In the genomic region with DNA sequence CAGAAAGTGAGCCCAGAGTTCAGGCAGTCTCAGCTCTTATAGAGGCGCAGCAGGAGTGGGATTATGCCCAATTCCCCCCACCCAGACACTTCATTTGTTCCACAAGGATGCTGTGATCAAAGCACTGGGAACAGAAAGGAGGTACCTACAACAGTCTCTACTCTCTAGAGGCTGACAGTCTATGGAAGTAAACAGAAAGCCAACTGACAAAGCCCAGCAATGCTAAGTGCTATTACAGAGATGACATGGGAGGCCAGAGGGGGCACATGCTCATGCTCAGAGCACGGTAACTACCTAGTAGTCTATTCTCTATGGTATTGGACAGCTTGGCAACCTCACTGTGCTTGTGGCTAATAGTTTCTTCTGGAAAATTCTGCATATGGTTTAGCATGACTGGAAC, we compare ENCODE assay signal across 20 cellular contexts.
DNase-seq lines count a peak whose midpoint lies in the region; ATAC-seq and TF ChIP-seq lines count a peak whose summit lies in the region.
"Had no signal": no experiment of that assay in that cellular context is flagged by ENCODE, and none has a peak within 500 bp of the region (broad histone marks: within the 10 kb centered on the region; RNA-seq: fewer than 3 reads in every experiment).

No MANE protein-coding gene starts in this region.

- no peaks in the 10 kb centered on the region for H3K4me1 Mint-ChIP-seq in neural progenitor cell

- no peaks in the 10 kb centered on the region for H3K36me3 Mint-ChIP-seq in neural progenitor cell

- no peak for TF ChIP-seq POLR2A in esophagus muscularis mucosa (IDR thresholded peaks at IDR 0.05; ENCODE audit: low read depth)
- no peak for TF ChIP-seq POLR2A in transverse colon (IDR thresholded peaks at IDR 0.05)

- TF ChIP-seq CTCF in VCaP (conservative IDR thresholded peaks at IDR 0.05) (no peak), esophagus muscularis mucosa (IDR thresholded peaks at IDR 0.05) (no peak), neural progenitor cell (IDR thresholded peaks at IDR 0.05) (no peak), transverse colon (IDR thresholded peaks at IDR 0.05) (no peak)

- peaks cover 62 to 92% (median 76%) of the 10 kb centered on the region in 4 donors for H3K4me1 ChIP-seq in esophagus muscularis mucosa
- H3K4me1 ChIP-seq in neural progenitor cell = no peaks in the 10 kb centered on the region
- H3K4me1 ChIP-seq in transverse colon = peaks cover 32 to 51% (median 49%) of the 10 kb centered on the region in 4 donors
- H3K4me1 ChIP-seq: BE2C, HAP-1 had no signal

- no peaks in the 10 kb centered on the region for H3K9me3 Mint-ChIP-seq in neural progenitor cell
- H3K9me3 Mint-ChIP-seq: CD4-positive, alpha-beta T cell had no signal

- WGBS in esophagus muscularis mucosa = 91% methylated on average over 2 of the region's 2 CpGs
- 79 to 100% methylated on average over 1 to 2 of the region's 2 CpGs for WGBS in transverse colon (ENCODE audit: low coverage in 1 of 2), 2 donors

- H3K27ac ChIP-seq in VCaP = peak overlapping the region; percentile 65
- H3K27ac ChIP-seq in esophagus muscularis mucosa (replicated peaks in 1 of 4) = peak overlapping the region; percentile 80 to 85 (median 83)
- no peak overlapping the region for H3K27ac ChIP-seq in neural progenitor cell
- H3K27ac ChIP-seq in transverse colon = peak overlapping the region in 3 of 4 donors; percentile 18 to 79 (median 72)
- H3K27ac ChIP-seq: GM23248 had no signal

- H3K9me3 ChIP-seq in esophagus muscularis mucosa = no peaks in the 10 kb centered on the region
- H3K9me3 ChIP-seq in neural progenitor cell (ENCODE audit: low read depth) = no peaks in the 10 kb centered on the region
- H3K9me3 ChIP-seq in transverse colon = no peaks in the 10 kb centered on the region
- H3K9me3 ChIP-seq: BE2C had no signal

- H3K27me3 Mint-ChIP-seq in neural progenitor cell (ENCODE audit: insufficient read depth, low read depth) = peaks cover 2% of the 10 kb centered on the region

- H3K9ac ChIP-seq in neural progenitor cell = no peak overlapping the region
- H3K9ac ChIP-seq: GM23248 had no signal

- H3K4me3 Mint-ChIP-seq in neural progenitor cell = no peak overlapping the region
- H3K4me3 Mint-ChIP-seq: CD4-positive, alpha-beta T cell had no signal

- no peak overlapping the region for H3K27ac Mint-ChIP-seq in neural progenitor cell
- H3K27ac Mint-ChIP-seq: CD4-positive, alpha-beta T cell had no signal

- no peak overlapping the region for H2AFZ ChIP-seq in neural progenitor cell (replicated peaks)
- H2AFZ ChIP-seq: GM23248 had no signal

- H3K4me3 ChIP-seq in esophagus muscularis mucosa (no peak overlapping the region), neural progenitor cell (no peak overlapping the region), transverse colon (no peak overlapping the region)
- H3K4me3 ChIP-seq: GM23248, HAP-1 had no signal

- no peak for ATAC-seq in HG03342 (IDR thresholded peaks at IDR 0.05; ENCODE audit: unreplicated experiment)
- ATAC-seq in GM21390 (IDR thresholded peaks at IDR 0.05; ENCODE audit: unreplicated experiment) = no peak
- ATAC-seq: Panc1 had no signal

- TF ChIP-seq EP300 in esophagus muscularis mucosa (IDR thresholded peaks at IDR 0.05) = no peak
- no peak for TF ChIP-seq EP300 in transverse colon (IDR thresholded peaks at IDR 0.05; ENCODE audit: low read depth)

- DNase-seq in esophagus muscularis mucosa (ENCODE audit: extremely low spot score) = no peak
- DNase-seq in neural progenitor cell (ENCODE audit: low spot score) = peak; percentile 14
- no peak for DNase-seq in transverse colon
- no peak for DNase-seq in activated CD4-positive, alpha-beta T cell treated with anti-CD3 and anti-CD28 coated beads, Interleukin-2, amount 50 U/mL, for 4 hours
- DNase-seq: BE2C; CD4-positive, alpha-beta T cell; COR-L47; DMS 273 treated with DMSO at 0.1 percent for 48 hours; GM23248; NCI-H1105 treated with DMSO at 0.1 percent for 48 hours; NCI-H226; NCI-H510A treated with DMSO at 0.1 percent for 48 hours; NCI-H774; NK-92 treated with Interleukin-12 subunit alpha and Interleukin-12 subunit beta, amount 100 ng/mL, for 24 hours; SIG-M5 had no signal

- intact Hi-C loops in esophagus muscularis mucosa (cut with DNase I) (no loop called here), transverse colon (cut with DNase I; ENCODE audit: low total_unique reads) (no loop called here)

- H3F3A ChIP-seq in neural progenitor cell (ENCODE audit: low read depth) = no peaks in the 10 kb centered on the region

- H3K79me2 ChIP-seq in neural progenitor cell (ENCODE audit: low read depth) = no peaks in the 10 kb centered on the region

- H3K4me2 ChIP-seq in neural progenitor cell = no peak overlapping the region

- no peaks in the 10 kb centered on the region for H4K20me1 ChIP-seq in neural progenitor cell (ENCODE audit: low read depth)

- in situ Hi-C loops in transverse colon (cut with MboI; ENCODE audit: low pct_ligation_motif_present in 1 of 4, low pct_unique_long_range_greater_than_20kb in 1 of 4, low sequenced_read_pairs in 3 of 4) = no loop called here

- H3K36me3 ChIP-seq in esophagus muscularis mucosa (no peaks in the 10 kb centered on the region), neural progenitor cell (no peaks in the 10 kb centered on the region), transverse colon (no peaks in the 10 kb centered on the region)
- H3K36me3 ChIP-seq: BE2C, HAP-1 had no signal

- H3K27me3 ChIP-seq in esophagus muscularis mucosa = no peaks in the 10 kb centered on the region
- no peaks in the 10 kb centered on the region for H3K27me3 ChIP-seq in neural progenitor cell
- no peaks in the 10 kb centered on the region for H3K27me3 ChIP-seq in transverse colon
- H3K27me3 ChIP-seq: BE2C had no signal
